8 cellular contexts compared by ENCODE assay signal in the genomic region with DNA sequence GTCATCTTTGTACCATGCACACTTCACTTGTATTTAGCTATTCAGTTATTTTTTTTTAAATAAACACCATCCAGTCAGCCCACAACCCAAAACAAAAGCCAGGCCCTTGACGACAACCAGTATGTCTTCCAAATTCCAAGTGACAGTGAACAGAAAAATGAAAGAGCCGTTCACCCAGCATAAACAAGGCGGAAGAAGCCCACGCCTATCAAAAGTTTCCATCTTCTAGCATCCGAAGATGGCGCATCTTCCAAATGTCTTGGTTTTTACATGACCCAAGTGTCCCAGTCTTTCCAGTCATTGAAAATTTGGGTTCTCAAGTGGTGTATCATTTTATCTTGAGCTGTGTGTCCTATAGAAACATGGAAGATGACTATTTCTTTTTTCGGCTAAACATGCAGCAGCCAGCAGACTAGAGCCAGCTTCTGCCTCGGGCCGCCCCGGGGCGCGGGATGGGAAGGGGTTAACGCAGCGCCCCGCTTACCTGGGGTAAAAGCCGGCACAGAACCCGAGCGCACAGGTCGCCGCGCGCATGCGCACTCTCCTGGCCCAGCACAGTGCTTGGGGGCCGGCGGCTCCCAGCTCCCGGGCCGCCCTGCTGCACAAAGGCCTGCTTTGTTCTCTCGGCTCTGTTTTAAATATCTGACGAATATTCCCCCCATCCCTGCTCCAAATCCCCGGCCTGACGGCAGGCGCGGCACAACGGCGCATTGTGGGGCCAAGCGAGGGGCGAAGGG.
A peak's percentile ranks its signal among the peaks of the same experiment; 100 is the strongest.
DNase-seq lines count a peak whose midpoint lies in the region; ATAC-seq and TF ChIP-seq lines count a peak whose summit lies in the region.

No MANE protein-coding gene starts in this region.

- DNase-seq in activated T-helper 1 cell treated with Interleukin-2 at 50 U/mL for 16 hours (ENCODE audit: low read depth) (peak; percentile 40), Right ventricle myocardium superior (peak; percentile 77), ovary (no peak), tibial nerve (ENCODE audit: low spot score in 2 of 2) (no peak), DMS 273 treated with DMSO at 0.1 percent for 48 hours (lab: John Stamatoyannopoulos, UW) (no peak), NCI-H510A treated with DMSO at 0.1 percent for 48 hours (lab: John Stamatoyannopoulos, UW) (no peak), NOMO-1 treated with dmso at 0.1 percent for 144 hours (lab: John Stamatoyannopoulos, UW; ENCODE audit: unreplicated experiment) (no peak)

- peaks cover 2% of the 10 kb centered on the region for H3K36me3 Mint-ChIP-seq in IgD-negative memory B cell

- WGBS in ovary, 3 donors, result 82 to 86% (median 83%) methylated on average over 36 to 37 of the region's 37 CpGs
- 38 to 39% methylated on average over 31 to 36 of the region's 37 CpGs for WGBS in tibial nerve, 2 donors

- ATAC-seq in Right ventricle myocardium superior (ENCODE audit: poor library complexity), result peak; percentile 38

- TF ChIP-seq EP300 in ovary (IDR thresholded peaks at IDR 0.05) (no peak), tibial nerve (IDR thresholded peaks at IDR 0.05) (peak in 1 of 2 donors; percentile 66)

- no peaks in the 10 kb centered on the region for H3K9me3 Mint-ChIP-seq in IgD-negative memory B cell

- no peak for TF ChIP-seq CTCF in ovary (IDR thresholded peaks at IDR 0.05)
- TF ChIP-seq CTCF in tibial nerve (IDR thresholded peaks at IDR 0.05), result no peak

- H3K27me3 Mint-ChIP-seq in IgD-negative memory B cell, result peaks cover 4% of the 10 kb centered on the region

- peaks cover 5 to 14% (median 12%) of the 10 kb centered on the region in 3 donors for H3K4me1 Mint-ChIP-seq in IgD-negative memory B cell

- H3K4me1 ChIP-seq in ovary (ENCODE audit: insufficient read depth), result peaks cover 9% of the 10 kb centered on the region
- H3K4me1 ChIP-seq in tibial nerve, result peaks cover 5 to 69% (median 25%) of the 10 kb centered on the region in 4 donors

- H3K36me3 ChIP-seq in ovary (no peaks in the 10 kb centered on the region), tibial nerve (no peaks in the 10 kb centered on the region)

- H3K27me3 ChIP-seq in ovary, result no peaks in the 10 kb centered on the region
- no peaks in the 10 kb centered on the region for H3K27me3 ChIP-seq in tibial nerve

- no peak for TF ChIP-seq POLR2A in ovary (IDR thresholded peaks at IDR 0.05)
- TF ChIP-seq POLR2A in tibial nerve (IDR thresholded peaks at IDR 0.05), result peak in 1 of 2 donors; percentile 31

- H3K4me3 ChIP-seq in ovary (peak overlapping the region; percentile 8), tibial nerve (peak overlapping the region; percentile 23 to 51 (median 38))

- no peak overlapping the region for H3K27ac ChIP-seq in ovary
- peak overlapping the region; percentile 63 to 90 (median 84) for H3K27ac ChIP-seq in tibial nerve

- H3K27ac Mint-ChIP-seq in IgD-negative memory B cell, result peak overlapping the region in 1 of 3 donors; percentile 41

- no peaks in the 10 kb centered on the region for H3K9me3 ChIP-seq in ovary
- H3K9me3 ChIP-seq in tibial nerve, result no peaks in the 10 kb centered on the region

- intact Hi-C loops in Right ventricle myocardium superior (cut with DNase I), result no loop called here
- intact Hi-C loops in ovary (cut with DNase I), result no loop called here

- H3K4me3 Mint-ChIP-seq in IgD-negative memory B cell, result peak overlapping the region in 3 of 4 donors; percentile 78 to 88 (median 85)

Comparison
In these comparisons a context has a peak if more than half of its experiments do, and no peak if none do; other contexts are left out.
1. DNase-seq: peak in activated T-helper 1 cell treated with Interleukin-2 at 50 U/mL for 16 hours (single experiment) and Right ventricle myocardium superior (single experiment); none in ovary (0 of 5), tibial nerve (0 of 2), DMS 273 treated with DMSO at 0.1 percent for 48 hours (single experiment), NCI-H510A treated with DMSO at 0.1 percent for 48 hours (single experiment) and NOMO-1 treated with dmso at 0.1 percent for 144 hours (single experiment).
2. H3K27ac ChIP-seq: peak in tibial nerve (4 of 4); none in ovary (0 of 2).